Comparison of ENCODE assay signal across 9 cellular contexts in genomic region chr10:86523348-86523747, GRCh38. TPM values are rescaled to one million over a fixed set of nuclear protein-coding genes. Genes with fewer than 3 reads are reported as not detected.
A peak's percentile ranks its signal among the peaks of the same experiment; 100 is the strongest.
DNase-seq lines count a peak whose midpoint lies in the region; ATAC-seq and TF ChIP-seq lines count a peak whose summit lies in the region.
"Had no signal": no experiment of that assay in that cellular context is flagged by ENCODE, and none has a peak within 500 bp of the region (broad histone marks: within the 10 kb centered on the region; RNA-seq: fewer than 3 reads in every experiment).

No MANE protein-coding gene starts in this region.

- no peak overlapping the region for H2AFZ ChIP-seq in DND-41 (ENCODE audit: low read depth, low read length)

- peaks cover 25% of the 10 kb centered on the region for H4K20me1 ChIP-seq in DND-41 (ENCODE audit: insufficient read depth, low read length)

- H3K4me2 ChIP-seq in DND-41 (ENCODE audit: insufficient read depth, low read length), result peak overlapping the region; percentile 72

- H3K4me3 ChIP-seq in DND-41 (ENCODE audit: low read depth in 1 of 2, low read length in 2 of 2) (peak overlapping the region in 1 of 2 experiments; percentile 67; a peak in 2 of 4 replicates), MG63 (peak overlapping the region; percentile 98)

- ATAC-seq in DND-41 (ENCODE audit: insufficient read depth, low read depth) (no peak), natural killer cell (no peak), GM18520 (IDR thresholded peaks at IDR 0.05; ENCODE audit: unreplicated experiment) (no peak)

- H3K9me3 ChIP-seq in DND-41 (ENCODE audit: insufficient read depth, low read length, severe bottlenecking) (no peaks in the 10 kb centered on the region), MG63 (no peaks in the 10 kb centered on the region)
- H3K9me3 ChIP-seq: SJSA1 had no signal

- peak overlapping the region; percentile 91; the same call in 1 of the 2 replicates for H3K9ac ChIP-seq in DND-41 (ENCODE audit: low read depth, low read length)

- intact Hi-C loops in natural killer cell (cut with micrococcal nuclease), result no loop called here

- no peak for DNase-seq in DND-41
- DNase-seq in MG63, result no peak
- DNase-seq in natural killer cell, result no peak
- DNase-seq in DMS 273 (lab: John Stamatoyannopoulos, UW; ENCODE audit: unreplicated experiment), result no peak
- no peak for DNase-seq in activated gamma-delta T cell (lab: John Stamatoyannopoulos, UW)
- no peak for DNase-seq in NOMO-1 treated with dmso at 0.1 percent for 144 hours (lab: John Stamatoyannopoulos, UW; ENCODE audit: unreplicated experiment)

- no peak for TF ChIP-seq CTCF in DND-41 (IDR thresholded peaks at IDR 0.05; ENCODE audit: borderline replicate concordance, extremely low read depth, low read length, poor library complexity, severe bottlenecking)
- TF ChIP-seq CTCF in brain (conservative IDR thresholded peaks at IDR 0.05), result peak; percentile 13 to 21
- TF ChIP-seq CTCF in natural killer cell (IDR thresholded peaks at IDR 0.05), result no peak

- peaks cover 10% of the 10 kb centered on the region for H3K36me3 Mint-ChIP-seq in brain
- no peaks in the 10 kb centered on the region for H3K36me3 Mint-ChIP-seq in natural killer cell

- peak overlapping the region; percentile 86 to 98 (median 90) for H3K4me3 Mint-ChIP-seq in brain
- peak overlapping the region; percentile 51 for H3K4me3 Mint-ChIP-seq in natural killer cell

- H3K27ac Mint-ChIP-seq in brain (peak overlapping the region in 4 of 5 experiments; percentile 2 to 76 (median 13)), natural killer cell (peak overlapping the region in 1 of 2 donors; percentile 92)

- peaks cover 58% of the 10 kb centered on the region for H3K79me2 ChIP-seq in DND-41 (ENCODE audit: insufficient read depth, low read length)

- H3K27me3 Mint-ChIP-seq in brain (peaks cover 14% of the 10 kb centered on the region), natural killer cell (ENCODE audit: low read depth in 2 of 2) (no peaks in the 10 kb centered on the region)

- H3K36me3 ChIP-seq in DND-41 (ENCODE audit: insufficient read depth, low read length), result peaks cover 13% of the 10 kb centered on the region
- peaks cover 19% of the 10 kb centered on the region for H3K36me3 ChIP-seq in MG63

- H3K27me3 ChIP-seq in DND-41 (ENCODE audit: insufficient read depth, low read length, poor library complexity) (no peaks in the 10 kb centered on the region), MG63 (no peaks in the 10 kb centered on the region)
- H3K27me3 ChIP-seq: SJSA1 had no signal

- H3K9me3 Mint-ChIP-seq in brain (peaks cover 0 to 2% (median 0%) of the 10 kb centered on the region in 5 experiments), natural killer cell (no peaks in the 10 kb centered on the region)

- H3K4me1 Mint-ChIP-seq in brain, result peaks cover 59% of the 10 kb centered on the region
- peaks cover 37 to 51% of the 10 kb centered on the region in 2 donors for H3K4me1 Mint-ChIP-seq in natural killer cell

- no peak overlapping the region for H3K27ac ChIP-seq in DND-41 (ENCODE audit: low read length)
- H3K27ac ChIP-seq: SJSA1 had no signal

- peaks cover 40% of the 10 kb centered on the region for H3K4me1 ChIP-seq in DND-41 (ENCODE audit: insufficient read depth, low read length)

RNA-seq across cellular contexts. Expression of gene WAPL, which starts 1.8 kb away (rescaled TPM):
- 15.4 and 33.7 TPM in 2 replicates for total RNA-seq in MG63 (2014; rRNA removed; shearing (Covaris generic); ENCODE audit: low replicate concordance)
- polyA plus RNA-seq in brain (ENCODE audit: insufficient read depth, low read depth, low replicate concordance), result 10.5 TPM
- 10 to 100 TPM; 41.1 to 51.4 (median 51.1) TPM for total RNA-seq in natural killer cell

Comparison
In these comparisons a context has a peak if more than half of its experiments do, and no peak if none do; other contexts are left out.
1. CTCF ChIP-seq: peak in brain (2 of 2); none in DND-41 (single experiment) and natural killer cell (single experiment).